ENCODE assay signal across 8 cellular contexts in the genomic region with DNA sequence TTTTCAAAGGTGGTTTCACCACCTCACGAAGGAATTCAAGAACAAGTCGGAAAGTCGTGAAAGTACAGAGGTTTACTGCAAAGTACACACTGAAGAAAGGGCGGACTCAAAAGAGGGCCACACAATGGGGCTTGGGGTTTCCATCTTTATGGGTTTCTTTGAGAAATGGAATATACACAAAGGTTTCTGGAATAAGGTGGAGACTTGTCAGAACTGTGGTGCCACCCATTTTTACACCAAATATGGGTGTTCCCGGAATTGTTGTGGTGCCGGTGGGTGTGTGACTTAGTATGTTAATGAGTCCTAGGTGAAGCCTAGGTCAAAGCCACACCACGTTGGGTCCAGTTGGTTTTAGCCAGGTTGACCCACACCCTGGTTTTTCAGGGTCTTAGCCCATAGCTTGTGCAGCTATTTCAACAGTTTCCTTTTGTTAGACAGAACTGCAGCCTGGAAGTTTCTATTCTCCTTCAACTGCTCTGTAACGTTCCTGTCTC. TPM values are rescaled to one million over a fixed set of nuclear protein-coding genes. Genes with fewer than 3 reads are reported as not detected.
DNase-seq lines count a peak whose midpoint lies in the region; ATAC-seq and TF ChIP-seq lines count a peak whose summit lies in the region.

No MANE protein-coding gene starts in this region.

- DNase-seq in SIG-M5 treated with dmso at 0.1 percent for 504 hours (lab: John Stamatoyannopoulos, UW; ENCODE audit: unreplicated experiment) = peak; percentile 73
- no peak for DNase-seq in SIG-M5 (lab: John Stamatoyannopoulos, UW)
- no peak for DNase-seq in activated B cell treated with CpG ODN at 0.5 μM for 24 hours
- DNase-seq in stimulated activated naive CD8-positive, alpha-beta T cell treated with anti-CD3 and anti-CD28 coated beads, Interleukin-15, amount 100 ng/mL, for 72 hours = no peak
- no peak for DNase-seq in dermis blood vessel endothelial cell

- H3K27me3 Mint-ChIP-seq in activated B cell treated with CpG ODN at 0.5 μM for 24 hours = no peaks in the 10 kb centered on the region
- H3K27me3 Mint-ChIP-seq in stimulated activated naive CD8-positive, alpha-beta T cell treated with anti-CD3 and anti-CD28 coated beads, Interleukin-15, amount 100 ng/mL, for 72 hours = no peaks in the 10 kb centered on the region

- H3K9me3 Mint-ChIP-seq in activated B cell treated with CpG ODN at 0.5 μM for 24 hours = peaks cover 2% of the 10 kb centered on the region
- H3K9me3 Mint-ChIP-seq in stimulated activated naive CD8-positive, alpha-beta T cell treated with anti-CD3 and anti-CD28 coated beads, Interleukin-15, amount 100 ng/mL, for 72 hours = peaks cover 0 to 5% of the 10 kb centered on the region in 2 donors

- H3K36me3 Mint-ChIP-seq in activated B cell treated with CpG ODN at 0.5 μM for 24 hours (ENCODE audit: low read depth) = no peaks in the 10 kb centered on the region

- POLR2A ChIA-PET in activated B cell treated with CpG ODN at 0.5 μM for 24 hours (lab: Charles Lee) = interaction anchor here (1.0 kb wide), 1 partner anchor 20 kb away, joined by 3 read pairs; a partner anchor contains a TSS

- H3K4me3 Mint-ChIP-seq in activated B cell treated with CpG ODN at 0.5 μM for 24 hours = peak overlapping the region; percentile 83
- peak overlapping the region; percentile 74 to 87 for H3K4me3 Mint-ChIP-seq in stimulated activated naive CD8-positive, alpha-beta T cell treated with anti-CD3 and anti-CD28 coated beads, Interleukin-15, amount 100 ng/mL, for 72 hours

- no peak for TF ChIP-seq CTCF in activated B cell treated with CpG ODN at 0.5 μM for 24 hours (IDR thresholded peaks at IDR 0.05)

- no peak overlapping the region for H3K27ac ChIP-seq in iPS-18a (ENCODE audit: low read length)

- peaks cover 6% of the 10 kb centered on the region for H3K4me1 ChIP-seq in iPS-18a (ENCODE audit: control insufficient read depth, low read depth, low read length)

- peaks cover 18% of the 10 kb centered on the region for H3K4me1 Mint-ChIP-seq in activated B cell treated with CpG ODN at 0.5 μM for 24 hours
- peaks cover 27% of the 10 kb centered on the region for H3K4me1 Mint-ChIP-seq in stimulated activated naive CD8-positive, alpha-beta T cell treated with anti-CD3 and anti-CD28 coated beads, Interleukin-15, amount 100 ng/mL, for 72 hours

- CTCF ChIA-PET in activated B cell treated with CpG ODN at 0.5 μM for 24 hours (lab: Charles Lee) = no interaction called here

- H3K4me3 ChIP-seq in iPS-18a (ENCODE audit: low read length) = peak overlapping the region; percentile 21

- no peak for ATAC-seq in activated B cell treated with CpG ODN at 0.5 μM for 24 hours (ENCODE audit: low read depth)
- ATAC-seq in stimulated activated naive CD8-positive, alpha-beta T cell treated with anti-CD3 and anti-CD28 coated beads, Interleukin-15, amount 100 ng/mL, for 72 hours = no peak
- ATAC-seq in HG03457 (IDR thresholded peaks at IDR 0.05; ENCODE audit: unreplicated experiment) = no peak
- ATAC-seq in HG03108 (IDR thresholded peaks at IDR 0.05; ENCODE audit: unreplicated experiment) = no peak

- no peaks in the 10 kb centered on the region for H3K9me3 ChIP-seq in iPS-18a (ENCODE audit: control insufficient read depth, low read depth, low read length)

- peak overlapping the region; percentile 50 for H3K27ac Mint-ChIP-seq in activated B cell treated with CpG ODN at 0.5 μM for 24 hours
- H3K27ac Mint-ChIP-seq in stimulated activated naive CD8-positive, alpha-beta T cell treated with anti-CD3 and anti-CD28 coated beads, Interleukin-15, amount 100 ng/mL, for 72 hours = peak overlapping the region in 1 of 2 donors; percentile 86

- intact Hi-C loops in activated B cell treated with CpG ODN at 0.5 μM for 24 hours (cut with micrococcal nuclease) = loop anchor here (1.0 to 5.0 kb wide), 6 partner anchors 19 to 1076 kb away; a partner anchor contains a TSS

- H3K9ac ChIP-seq in iPS-18a (ENCODE audit: low read length) = no peak overlapping the region

- H3K36me3 ChIP-seq in iPS-18a (ENCODE audit: control insufficient read depth, low read depth, low read length) = peaks cover 3% of the 10 kb centered on the region

- no peaks in the 10 kb centered on the region for H3K27me3 ChIP-seq in iPS-18a (ENCODE audit: control insufficient read depth, insufficient read depth, low read length)

RNA-seq across cellular contexts. Expression of a gene that starts 0.6 kb away (rescaled TPM):
- total RNA-seq in activated B cell treated with CpG ODN at 0.5 μM for 24 hours = 8.4 and 8.8 TPM in 2 replicates
- total RNA-seq in dermis blood vessel endothelial cell = 9.2 and 29.8 TPM in 2 replicates

RNA-seq across cellular contexts. Expression of a gene that starts 19.7 kb away (rescaled TPM):
- total RNA-seq in activated B cell treated with CpG ODN at 0.5 μM for 24 hours (0.61 and 0.75 TPM in 2 replicates), dermis blood vessel endothelial cell (0.23 and 0.51 TPM in 2 replicates)
